In the genomic region with DNA sequence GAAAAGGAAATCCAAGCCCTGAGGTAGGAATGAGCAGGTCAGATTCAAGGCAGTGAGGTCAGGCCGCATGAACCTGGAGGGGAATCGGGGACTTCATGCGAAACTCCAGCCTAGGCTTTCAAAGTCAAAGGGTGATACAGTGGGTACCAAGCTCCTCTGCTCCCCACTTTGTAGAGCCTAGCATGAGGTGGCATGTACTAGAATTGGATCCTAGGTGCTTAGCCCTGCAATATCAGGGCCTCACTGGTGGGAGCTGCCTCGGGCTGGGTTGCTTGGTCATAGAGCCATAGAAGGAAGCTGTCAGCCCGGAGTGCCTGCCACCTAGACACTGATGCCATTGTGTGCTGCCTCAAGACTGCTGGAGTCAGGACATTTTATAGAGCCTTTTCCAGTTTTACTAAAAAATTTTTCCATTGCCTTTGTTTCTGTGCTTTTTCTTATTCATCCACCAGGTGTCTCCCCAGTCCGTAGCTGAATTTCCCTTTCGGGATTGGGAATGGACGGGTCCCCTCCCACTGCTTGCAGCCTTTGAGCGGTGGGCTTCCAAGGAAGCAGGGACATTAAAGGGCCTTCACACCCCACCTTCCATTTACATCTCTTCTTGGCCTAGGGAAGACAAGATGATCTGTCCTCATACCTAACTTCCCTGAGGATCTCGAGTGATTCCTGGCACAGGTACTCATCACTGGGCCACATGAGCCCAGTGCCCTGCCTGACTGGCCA, we compare ENCODE assay signal across 8 cellular contexts. TPM values are rescaled to one million over a fixed set of nuclear protein-coding genes. Genes with fewer than 3 reads are reported as not detected.
DNase-seq lines count a peak whose midpoint lies in the region; ATAC-seq, FAIRE-seq and TF ChIP-seq lines count a peak whose summit lies in the region.

No MANE protein-coding gene starts in this region.

- peaks cover 30% of the 10 kb centered on the region for H3K4me1 Mint-ChIP-seq in activated naive CD4-positive, alpha-beta T cell treated with anti-CD3 and anti-CD28 coated beads, Interleukin-2, amount 10 ng/mL, durations not matched to agents 7 days and 5 days
- H3K4me1 Mint-ChIP-seq in type B pancreatic cell (ENCODE audit: unreplicated experiment), result peaks cover 28% of the 10 kb centered on the region

- peak; percentile 81 for TF ChIP-seq CTCF in type B pancreatic cell (conservative IDR thresholded peaks at IDR 0.05)

- peak; percentile 36 for FAIRE-seq in TTC549 (lab: Jason Lieb, UNC)

- peaks cover 32% of the 10 kb centered on the region for H3K36me3 Mint-ChIP-seq in activated naive CD4-positive, alpha-beta T cell treated with anti-CD3 and anti-CD28 coated beads, Interleukin-2, amount 10 ng/mL, durations not matched to agents 7 days and 5 days
- H3K36me3 Mint-ChIP-seq in type B pancreatic cell, result peaks cover 15% of the 10 kb centered on the region

- H3K27me3 Mint-ChIP-seq in activated naive CD4-positive, alpha-beta T cell treated with anti-CD3 and anti-CD28 coated beads, Interleukin-2, amount 10 ng/mL, durations not matched to agents 7 days and 5 days, result no peaks in the 10 kb centered on the region
- no peaks in the 10 kb centered on the region for H3K27me3 Mint-ChIP-seq in type B pancreatic cell

- no peak overlapping the region for H3K4me3 Mint-ChIP-seq in activated naive CD4-positive, alpha-beta T cell treated with anti-CD3 and anti-CD28 coated beads, Interleukin-2, amount 10 ng/mL, durations not matched to agents 7 days and 5 days
- H3K4me3 Mint-ChIP-seq in type B pancreatic cell, result peak overlapping the region; percentile 38

- H3K9me3 Mint-ChIP-seq in activated naive CD4-positive, alpha-beta T cell treated with anti-CD3 and anti-CD28 coated beads, Interleukin-2, amount 10 ng/mL, durations not matched to agents 7 days and 5 days, result no peaks in the 10 kb centered on the region
- H3K9me3 Mint-ChIP-seq in type B pancreatic cell, result no peaks in the 10 kb centered on the region

- ATAC-seq in GM21786 (IDR thresholded peaks at IDR 0.05; ENCODE audit: unreplicated experiment) (no peak), HG03045 (IDR thresholded peaks at IDR 0.05; ENCODE audit: unreplicated experiment) (no peak)

- CTCF ChIA-PET in activated naive CD4-positive, alpha-beta T cell treated with anti-CD3 and anti-CD28 coated beads, Interleukin-2, amount 10 ng/mL, durations not matched to agents 7 days and 5 days (lab: Charles Lee), result interaction anchor here (0.7 to 1.7 kb wide), 3 partner anchors 20 to 25 kb away, joined by 3 to 5 read pairs (median 4); no protein-coding TSS in a partner anchor

- no peak for DNase-seq in activated naive CD4-positive, alpha-beta T cell treated with anti-CD3 and anti-CD28 coated beads, Interleukin-2, amount 10 ng/mL, durations not matched to agents 7 days and 5 days
- no peak for DNase-seq in activated naive CD4-positive, alpha-beta T cell treated with Interleukin-2 at 50 U/mL for 16 hours
- DNase-seq in iPS-NIHi7 (ENCODE audit: extremely low spot score) (peak; percentile 53), type B pancreatic cell (ENCODE audit: extremely low spot score, unreplicated experiment) (no peak), HUDEP-2 (lab: John Stamatoyannopoulos, UW; ENCODE audit: unreplicated experiment in 76 of 76) (no peak)

- H3K27ac Mint-ChIP-seq in activated naive CD4-positive, alpha-beta T cell treated with anti-CD3 and anti-CD28 coated beads, Interleukin-2, amount 10 ng/mL, durations not matched to agents 7 days and 5 days, result peak overlapping the region; percentile 20
- H3K27ac Mint-ChIP-seq in type B pancreatic cell, result peak overlapping the region; percentile 46

RNA-seq across cellular contexts. Expression of gene LZTS2, which starts 5.5 kb away (rescaled TPM):
- total RNA-seq in type B pancreatic cell (ENCODE audit: low replicate concordance), result 50.2 and 86.6 TPM in 2 replicates

RNA-seq across cellular contexts. Expression of gene TWNK, which starts 6.8 kb away (rescaled TPM):
- total RNA-seq in type B pancreatic cell (ENCODE audit: low replicate concordance), result 11.3 and 19.2 TPM in 2 replicates

RNA-seq across cellular contexts. Expression of gene MRPL43, which starts 6.8 kb away (rescaled TPM):
- 69.7 and 74.2 TPM in 2 replicates for total RNA-seq in type B pancreatic cell (ENCODE audit: low replicate concordance)

RNA-seq across cellular contexts. Expression of gene SEMA4G, which starts 24.8 kb away (rescaled TPM):
- total RNA-seq in type B pancreatic cell (ENCODE audit: low replicate concordance), result 28.0 and 46.0 TPM in 2 replicates

RNA-seq across cellular contexts. Expression of gene PDZD7, which starts 36.8 kb away (rescaled TPM):
- total RNA-seq in type B pancreatic cell (ENCODE audit: low replicate concordance), result 1.4 and 2.0 TPM in 2 replicates
